In the genomic region with DNA sequence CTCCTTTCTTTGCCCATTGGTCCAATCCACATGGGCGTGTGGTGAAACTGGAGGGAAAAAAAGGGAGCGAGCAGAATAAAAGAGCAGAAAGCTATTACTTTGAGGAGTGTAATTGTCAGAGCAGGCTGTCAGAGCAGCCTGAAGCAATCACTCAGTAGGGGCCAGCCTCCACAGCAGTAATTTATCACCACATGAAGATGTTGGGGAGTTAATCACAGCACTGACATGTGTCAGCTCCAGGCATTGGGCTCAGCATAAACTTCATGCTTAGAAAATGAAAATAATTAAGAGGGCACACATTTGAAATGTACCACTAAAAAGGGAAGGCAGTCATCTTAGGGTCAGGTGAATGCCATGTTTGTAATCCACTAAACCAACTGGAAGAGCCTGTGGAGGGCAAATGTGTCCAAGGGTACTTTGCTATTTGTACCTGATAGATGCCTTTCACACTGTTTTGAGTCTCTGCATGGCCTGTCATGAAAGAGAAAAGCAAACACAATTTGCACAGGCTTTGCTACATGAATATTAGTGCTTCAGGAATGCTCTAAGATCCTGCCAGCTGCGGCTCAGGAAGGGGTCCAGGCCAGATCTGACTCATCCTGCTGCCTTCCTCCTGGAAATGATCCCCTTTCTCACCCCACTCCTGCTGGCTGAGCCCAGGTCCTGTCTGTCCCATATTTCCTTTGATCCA, we compare ENCODE assay signal across 8 cellular contexts. TPM values are rescaled to one million over a fixed set of nuclear protein-coding genes. Genes with fewer than 3 reads are reported as not detected.
DNase-seq lines count a peak whose midpoint lies in the region; ATAC-seq and TF ChIP-seq lines count a peak whose summit lies in the region.

No MANE protein-coding gene starts in this region.

- POLR2A ChIA-PET in naive thymus-derived CD8-positive, alpha-beta T cell (lab: Charles Lee): interaction anchor here (0.6 to 9.7 kb wide), 7 partner anchors 8 to 1010 kb away, joined by 3 to 140 read pairs (median 4); no protein-coding TSS in a partner anchor

- H3K4me1 Mint-ChIP-seq in CD14-positive monocyte (peaks cover 55% of the 10 kb centered on the region), chondrocyte (ENCODE audit: low read depth) (peaks cover 49% of the 10 kb centered on the region)
- peaks cover 39 to 81% (median 63%) of the 10 kb centered on the region in 4 donors for H3K4me1 Mint-ChIP-seq in naive thymus-derived CD8-positive, alpha-beta T cell

- intact Hi-C loops in CD14-positive monocyte (cut with micrococcal nuclease): loop anchor here (5.0 to 10.0 kb wide), 2 partner anchors 59 to 62 kb away; no protein-coding TSS in a partner anchor

- H3K9me3 Mint-ChIP-seq in CD14-positive monocyte (peaks cover 0 to 2% (median 0%) of the 10 kb centered on the region in 7 donors), chondrocyte (ENCODE audit: low read depth) (no peaks in the 10 kb centered on the region)
- peaks cover 0 to 2% (median 0%) of the 10 kb centered on the region in 9 donors for H3K9me3 Mint-ChIP-seq in naive thymus-derived CD8-positive, alpha-beta T cell

- no peak for ATAC-seq in naive thymus-derived CD8-positive, alpha-beta T cell
- ATAC-seq in GM21360 (IDR thresholded peaks at IDR 0.05; ENCODE audit: unreplicated experiment): no peak

- H3K27me3 Mint-ChIP-seq in CD14-positive monocyte (ENCODE audit: low read depth in 3 of 3) (peaks cover 0 to 3% (median 0%) of the 10 kb centered on the region in 3 donors), chondrocyte (ENCODE audit: low read depth) (no peaks in the 10 kb centered on the region)
- no peaks in the 10 kb centered on the region for H3K27me3 Mint-ChIP-seq in naive thymus-derived CD8-positive, alpha-beta T cell

- peak overlapping the region in 5 of 7 donors; percentile 10 to 84 (median 53) for H3K27ac Mint-ChIP-seq in CD14-positive monocyte
- H3K27ac Mint-ChIP-seq in chondrocyte (ENCODE audit: unreplicated experiment): peak overlapping the region; percentile 73
- peak overlapping the region; percentile 14 to 90 (median 78) for H3K27ac Mint-ChIP-seq in naive thymus-derived CD8-positive, alpha-beta T cell

- no peak for DNase-seq in CD14-positive monocyte (ENCODE audit: low spot score)
- DNase-seq in NCI-H1417 treated with DMSO at 0.1 percent for 48 hours (lab: John Stamatoyannopoulos, UW): peak; percentile 52
- DNase-seq in chondrocyte (ENCODE audit: low spot score): no peak
- no peak for DNase-seq in naive thymus-derived CD8-positive, alpha-beta T cell
- DNase-seq in NOMO-1 treated with dmso at 0.1 percent for 144 hours (lab: John Stamatoyannopoulos, UW; ENCODE audit: unreplicated experiment): no peak
- DNase-seq in activated CD8-positive, alpha-beta memory T cell treated with anti-CD3 and anti-CD28 coated beads, Interleukin-2, amount 50 U/mL, for 4 hours: no peak
- no peak for DNase-seq in NCI-H2196 (lab: John Stamatoyannopoulos, UW; ENCODE audit: unreplicated experiment)

- H3K4me3 Mint-ChIP-seq in CD14-positive monocyte: no peak overlapping the region
- H3K4me3 Mint-ChIP-seq in chondrocyte (ENCODE audit: unreplicated experiment): peak overlapping the region; percentile 23
- peak overlapping the region in 5 of 10 donors; percentile 3 to 64 (median 29) for H3K4me3 Mint-ChIP-seq in naive thymus-derived CD8-positive, alpha-beta T cell

- H3K36me3 Mint-ChIP-seq in CD14-positive monocyte (peaks cover 4% of the 10 kb centered on the region in 2 donors), chondrocyte (ENCODE audit: low read depth) (no peaks in the 10 kb centered on the region)
- H3K36me3 Mint-ChIP-seq in naive thymus-derived CD8-positive, alpha-beta T cell: peaks cover 7 to 9% (median 7%) of the 10 kb centered on the region in 3 donors

- TF ChIP-seq CTCF in CD14-positive monocyte (IDR thresholded peaks at IDR 0.05): no peak
- no peak for TF ChIP-seq CTCF in chondrocyte (IDR thresholded peaks at IDR 0.05)

RNA-seq across cellular contexts. Expression of a gene that starts 2.9 kb away (rescaled TPM):
- polyA plus RNA-seq in CD14-positive monocyte: 10 to 100 TPM; 44.4 to 64.3 TPM
- 4.3 to 15.4 TPM (median 4.9 TPM) in 3 replicates for total RNA-seq in chondrocyte
- 10 to 100 TPM; 28.2 to 30.7 TPM for total RNA-seq in naive thymus-derived CD8-positive, alpha-beta T cell
- polyA plus RNA-seq in naive thymus-derived CD8-positive, alpha-beta T cell: 10 to 100 TPM; 36.0 to 43.8 (median 41.6) TPM
